ENCODE assay signal across 2 cellular contexts in genomic region chr13:99756281-99756680, GRCh38.
TF ChIP-seq lines count a peak whose summit lies in the region.

No MANE protein-coding gene starts in this region.

TF ChIP-seq in HepG2, 621 proteins besides CTCF, POLR2A, EP300 and RAD21 (continued from another document):
- no peak for TF ChIP-seq FOXA3 (CRISPR knock-in tag; IDR thresholded peaks at IDR 0.05)
- no peak for TF ChIP-seq ZNF407 (CRISPR knock-in tag; IDR thresholded peaks at IDR 0.05; ENCODE audit: not compliant biosample characterization)
- no peak for TF ChIP-seq MAFG (CRISPR knock-in tag; IDR thresholded peaks at IDR 0.05)
- no peak for TF ChIP-seq IRF9 (CRISPR knock-in tag; IDR thresholded peaks at IDR 0.05; ENCODE audit: borderline replicate concordance)
- no peak for TF ChIP-seq PHF5A (CRISPR knock-in tag; IDR thresholded peaks at IDR 0.05; ENCODE audit: low read depth, unreplicated experiment)
- no peak for TF ChIP-seq U2AF2 (IDR thresholded peaks at IDR 0.05; ENCODE audit: low read depth, low read length)
- no peak for TF ChIP-seq ZNF260 (CRISPR knock-in tag; IDR thresholded peaks at IDR 0.05; ENCODE audit: borderline replicate concordance, low read depth)
- no peak for TF ChIP-seq SRSF1 (optimal IDR thresholded peaks at IDR 0.05; ENCODE audit: low read depth, low read length)
- TF ChIP-seq NFATC3 (CRISPR knock-in tag; IDR thresholded peaks at IDR 0.05): no peak
- no peak for TF ChIP-seq JDP2 (CRISPR knock-in tag; IDR thresholded peaks at IDR 0.05; ENCODE audit: borderline replicate concordance)
- TF ChIP-seq ZNF253 (CRISPR knock-in tag; IDR thresholded peaks at IDR 0.05; ENCODE audit: borderline replicate concordance): no peak
- no peak for TF ChIP-seq ARNT (IDR thresholded peaks at IDR 0.05)
- TF ChIP-seq CREB1 (IDR thresholded peaks at IDR 0.05): no peak
- no peak for TF ChIP-seq CREB1 (CRISPR knock-in tag; IDR thresholded peaks at IDR 0.05)
- no peak for TF ChIP-seq ZNF891 (CRISPR knock-in tag; IDR thresholded peaks at IDR 0.05)
- TF ChIP-seq MED8 (CRISPR knock-in tag; IDR thresholded peaks at IDR 0.05; ENCODE audit: insufficient replicate concordance): no peak

TF ChIP-seq in WTC11, 78 proteins besides CTCF, POLR2A, EP300 and RAD21 (continued from another document):
- TF ChIP-seq ATF6 (CRISPR knock-in tag; IDR thresholded peaks at IDR 0.05): no peak
- TF ChIP-seq ERG (CRISPR knock-in tag; IDR thresholded peaks at IDR 0.05): no peak
- TF ChIP-seq ZBTB43 (CRISPR knock-in tag; IDR thresholded peaks at IDR 0.05): no peak
- TF ChIP-seq PREB (CRISPR knock-in tag; IDR thresholded peaks at IDR 0.05; ENCODE audit: borderline replicate concordance): no peak
- no peak for TF ChIP-seq STAT6 (CRISPR knock-in tag; conservative IDR thresholded peaks at IDR 0.05; ENCODE audit: low read depth)
- TF ChIP-seq JUN (CRISPR knock-in tag; IDR thresholded peaks at IDR 0.05): no peak
- TF ChIP-seq ZNF423 (CRISPR knock-in tag; IDR thresholded peaks at IDR 0.05): no peak
- no peak for TF ChIP-seq TP53 (CRISPR knock-in tag; IDR thresholded peaks at IDR 0.05)
- TF ChIP-seq CREB1 (CRISPR knock-in tag; IDR thresholded peaks at IDR 0.05): no peak
- no peak for TF ChIP-seq NR1H2 (CRISPR knock-in tag; IDR thresholded peaks at IDR 0.05)
- TF ChIP-seq FOXP4 (CRISPR knock-in tag; IDR thresholded peaks at IDR 0.05): no peak
- TF ChIP-seq GRHL2 (CRISPR knock-in tag; IDR thresholded peaks at IDR 0.05; ENCODE audit: insufficient replicate concordance, severe bottlenecking): no peak
- no peak for TF ChIP-seq FOXP1 (CRISPR knock-in tag; IDR thresholded peaks at IDR 0.05; ENCODE audit: borderline replicate concordance)
- TF ChIP-seq E2F5 (CRISPR knock-in tag; IDR thresholded peaks at IDR 0.05): no peak
